8 cellular contexts compared by ENCODE assay signal in the genomic region with DNA sequence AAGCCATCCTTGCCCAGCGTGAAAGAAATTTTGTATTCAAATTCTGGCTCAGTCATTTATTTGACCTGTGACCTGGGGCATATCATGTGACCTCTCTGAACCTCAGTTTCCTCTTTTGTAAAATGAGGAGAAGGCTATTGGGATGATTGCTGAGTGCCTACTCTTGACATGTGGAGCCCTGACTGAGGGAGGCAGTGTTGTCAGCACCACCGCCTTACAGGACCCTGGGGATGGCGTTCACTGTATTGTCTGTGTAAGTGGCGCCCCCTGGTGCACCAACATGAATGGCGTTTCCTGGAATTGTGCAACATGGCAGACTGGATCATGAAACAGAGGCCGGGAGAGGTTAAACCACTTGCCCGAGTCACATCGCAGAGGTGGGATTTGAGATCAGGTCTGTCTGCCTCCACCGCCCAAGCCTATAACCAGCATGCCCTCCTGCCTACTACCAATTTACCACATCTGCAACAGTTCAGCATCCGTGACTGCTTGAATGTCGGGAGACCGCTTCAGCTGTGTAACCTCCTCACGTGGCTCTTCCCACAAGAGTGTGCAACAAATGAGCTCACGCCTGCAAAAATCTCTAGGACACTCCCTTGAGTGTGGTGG. TPM values are rescaled to one million over a fixed set of nuclear protein-coding genes. Genes with fewer than 3 reads are reported as not detected.
DNase-seq lines count a peak whose midpoint lies in the region; ATAC-seq and TF ChIP-seq lines count a peak whose summit lies in the region.

No MANE protein-coding gene starts in this region.

- peaks cover 7% of the 10 kb centered on the region for H3K4me1 Mint-ChIP-seq in activated T-cell treated with anti-CD3 and anti-CD28 coated beads, Interleukin-2, amount 50 U/mL, for 4 hours (ENCODE audit: low read depth)
- peaks cover 17% of the 10 kb centered on the region for H3K4me1 Mint-ChIP-seq in neural progenitor cell
- H3K4me1 Mint-ChIP-seq in stimulated activated naive CD8-positive, alpha-beta T cell treated with anti-CD3 and anti-CD28 coated beads, Interleukin-15, amount 100 ng/mL, for 72 hours: peaks cover 8% of the 10 kb centered on the region

- H3K9me3 ChIP-seq in Panc1 (ENCODE audit: control insufficient read depth, insufficient read depth, low read depth, low read length) (no peaks in the 10 kb centered on the region), neural progenitor cell (ENCODE audit: low read depth) (no peaks in the 10 kb centered on the region)

- no peaks in the 10 kb centered on the region for H4K20me1 ChIP-seq in neural progenitor cell (ENCODE audit: low read depth)

- intact Hi-C loops in Panc1 (cut with micrococcal nuclease; ENCODE audit: unreplicated experiment): loop anchor here (2.0 to 5.0 kb wide), 2 partner anchors 84 to 122 kb away; partner anchors contain the start of gene PPP1CC

- BruUV-seq in Panc1 (replicated peaks; lab: Mats Ljungman, UMichigan): no TSS peak

- no peak overlapping the region for H3K4me2 ChIP-seq in neural progenitor cell

- H3K27me3 ChIP-seq in Panc1 (ENCODE audit: control insufficient read depth, insufficient read depth, low read length) (no peaks in the 10 kb centered on the region), neural progenitor cell (no peaks in the 10 kb centered on the region)

- no peak overlapping the region for H3K9ac ChIP-seq in neural progenitor cell

- peak; percentile 88 for TF ChIP-seq CTCF in AG10803 (conservative IDR thresholded peaks at IDR 0.05; ENCODE audit: low read length)
- TF ChIP-seq CTCF in Panc1 (IDR thresholded peaks at IDR 0.05): peak; percentile 95
- peak; percentile 98 for TF ChIP-seq CTCF in neural progenitor cell (IDR thresholded peaks at IDR 0.05)

- POLR2A ChIA-PET in Panc1 (lab: Charles Lee): no interaction called here

- H3K36me3 Mint-ChIP-seq in activated T-cell treated with anti-CD3 and anti-CD28 coated beads, Interleukin-2, amount 50 U/mL, for 4 hours (ENCODE audit: insufficient read depth): no peaks in the 10 kb centered on the region
- H3K36me3 Mint-ChIP-seq in neural progenitor cell: no peaks in the 10 kb centered on the region

- H3K9me3 Mint-ChIP-seq in activated T-cell treated with anti-CD3 and anti-CD28 coated beads, Interleukin-2, amount 50 U/mL, for 4 hours: no peaks in the 10 kb centered on the region
- H3K9me3 Mint-ChIP-seq in neural progenitor cell: no peaks in the 10 kb centered on the region
- H3K9me3 Mint-ChIP-seq in stimulated activated naive CD8-positive, alpha-beta T cell treated with anti-CD3 and anti-CD28 coated beads, Interleukin-15, amount 100 ng/mL, for 72 hours: no peaks in the 10 kb centered on the region

- H3K36me3 ChIP-seq in Panc1 (ENCODE audit: control insufficient read depth, insufficient read depth, low read length) (no peaks in the 10 kb centered on the region), neural progenitor cell (no peaks in the 10 kb centered on the region)

- in situ Hi-C loops in Panc1 (cut with HindIII; ENCODE audit: low pct_unique_long_range_greater_than_20kb, low sequenced_read_pairs): no loop called here

- ATAC-seq in GM19351 (IDR thresholded peaks at IDR 0.05; ENCODE audit: unreplicated experiment) (peak; percentile 73), Panc1 (peak; percentile 98)
- ATAC-seq in activated T-cell treated with anti-CD3 and anti-CD28 coated beads, Interleukin-2, amount 50 U/mL, for 4 hours: peak; percentile 95 to 97
- peak; percentile 99 for ATAC-seq in stimulated activated naive CD8-positive, alpha-beta T cell treated with anti-CD3 and anti-CD28 coated beads, Interleukin-15, amount 100 ng/mL, for 72 hours

- peak overlapping the region; percentile 50 for H3K4me3 Mint-ChIP-seq in activated T-cell treated with anti-CD3 and anti-CD28 coated beads, Interleukin-2, amount 50 U/mL, for 4 hours
- peak overlapping the region; percentile 70 for H3K4me3 Mint-ChIP-seq in neural progenitor cell
- peak overlapping the region; percentile 67 to 77 for H3K4me3 Mint-ChIP-seq in stimulated activated naive CD8-positive, alpha-beta T cell treated with anti-CD3 and anti-CD28 coated beads, Interleukin-15, amount 100 ng/mL, for 72 hours

- peak overlapping the region; percentile 39 for H3K4me3 ChIP-seq in AG10803 (ENCODE audit: low read length)
- H3K4me3 ChIP-seq in Panc1 (ENCODE audit: low read depth in 2 of 2, low read length in 2 of 2): peak overlapping the region; percentile 15 to 45; a peak in 3 of 4 replicates
- no peak overlapping the region for H3K4me3 ChIP-seq in neural progenitor cell

- no peak overlapping the region; the same call in 1 of the 2 replicates for H3K27ac ChIP-seq in Panc1 (ENCODE audit: low read length)
- H3K27ac ChIP-seq in neural progenitor cell: no peak overlapping the region

- no peaks in the 10 kb centered on the region for H3K79me2 ChIP-seq in neural progenitor cell (ENCODE audit: low read depth)

- H3K27ac Mint-ChIP-seq in neural progenitor cell: peak overlapping the region; percentile 38
- H3K27ac Mint-ChIP-seq in stimulated activated naive CD8-positive, alpha-beta T cell treated with anti-CD3 and anti-CD28 coated beads, Interleukin-15, amount 100 ng/mL, for 72 hours: peak overlapping the region; percentile 59 to 70

- H3K4me1 ChIP-seq in Panc1 (ENCODE audit: control insufficient read depth, insufficient read depth, low read length): no peaks in the 10 kb centered on the region; the same call in 1 of the 2 replicates
- H3K4me1 ChIP-seq in neural progenitor cell: no peaks in the 10 kb centered on the region

- CTCF ChIA-PET in Panc1 (lab: Charles Lee): interaction anchor here (0.6 to 1.7 kb wide), 4 partner anchors 11 to 122 kb away, joined by 3 to 14 read pairs (median 4); no protein-coding TSS in a partner anchor

- H3K27me3 Mint-ChIP-seq in activated T-cell treated with anti-CD3 and anti-CD28 coated beads, Interleukin-2, amount 50 U/mL, for 4 hours (ENCODE audit: low read depth): peaks cover 8% of the 10 kb centered on the region
- peaks cover 12% of the 10 kb centered on the region for H3K27me3 Mint-ChIP-seq in neural progenitor cell (ENCODE audit: insufficient read depth, low read depth)
- peaks cover 27% of the 10 kb centered on the region for H3K27me3 Mint-ChIP-seq in stimulated activated naive CD8-positive, alpha-beta T cell treated with anti-CD3 and anti-CD28 coated beads, Interleukin-15, amount 100 ng/mL, for 72 hours

- H2AFZ ChIP-seq in neural progenitor cell (replicated peaks): peak overlapping the region; percentile 85

- no peaks in the 10 kb centered on the region for H3F3A ChIP-seq in neural progenitor cell (ENCODE audit: low read depth)

- peak; percentile 80 for DNase-seq in AG10803 (ENCODE audit: low read depth)
- peak; percentile 91 to 94 for DNase-seq in Kasumi-1 (lab: John Stamatoyannopoulos, UW)
- peak; percentile 64 for DNase-seq in Panc1 (ENCODE audit: low read depth, low spot score)
- DNase-seq in activated T-cell treated with anti-CD3 and anti-CD28 coated beads, Interleukin-2, amount 50 U/mL, for 4 hours: peak; percentile 80
- DNase-seq in fibroblast of peridontal ligament (ENCODE audit: extremely low read depth): peak; percentile 82
- peak; percentile 92 for DNase-seq in neural progenitor cell (ENCODE audit: low spot score)
- DNase-seq in stimulated activated naive CD8-positive, alpha-beta T cell treated with anti-CD3 and anti-CD28 coated beads, Interleukin-15, amount 100 ng/mL, for 72 hours: peak; percentile 83 to 88

RNA-seq across cellular contexts. Expression of gene CCDC63, which starts 20.1 kb away (rescaled TPM):
- total RNA-seq in Panc1 (2021; ENCODE audit: unreplicated experiment) (not detected), neural progenitor cell (ENCODE audit: low replicate concordance) (0.24 TPM in 1 of 2 replicates, not detected in the other)
- 0.19 TPM for polyA plus RNA-seq in Panc1 (2012; ENCODE audit: insufficient read length)
- not detected for total RNA-seq in activated T-cell treated with anti-CD3 and anti-CD28 coated beads, Interleukin-2, amount 50 U/mL, for 4 hours
